In genomic region chr6:169473663-169474062, GRCh38 we compare ENCODE assay signal across 19 cellular contexts.
DNase-seq lines count a peak whose midpoint lies in the region; ATAC-seq, FAIRE-seq and TF ChIP-seq lines count a peak whose summit lies in the region.
"Had no signal": no experiment of that assay in that cellular context is flagged by ENCODE, and none has a peak within 500 bp of the region (broad histone marks: within the 10 kb centered on the region; RNA-seq: fewer than 3 reads in every experiment).

No MANE protein-coding gene starts in this region.

- no peaks in the 10 kb centered on the region for H3K27me3 Mint-ChIP-seq in osteocyte (ENCODE audit: unreplicated experiment)
- H3K27me3 Mint-ChIP-seq: naive thymus-derived CD8-positive, alpha-beta T cell had no signal

- RAD21 ChIA-PET in GM12878 (lab: Charles Lee; ENCODE audit: unreplicated experiment), result no interaction called here

- peak; percentile 61 for FAIRE-seq in GM12878 (lab: Jason Lieb, UNC)
- FAIRE-seq: colon, GM12892, H1 had no signal

- peaks cover 34% of the 10 kb centered on the region for H3K9me3 Mint-ChIP-seq in osteocyte (ENCODE audit: unreplicated experiment)

- no peaks in the 10 kb centered on the region for H3K27me3 ChIP-seq in GM12878 (replicated peaks in 1 of 2; ENCODE audit: control insufficient read depth in 2 of 2, insufficient read depth in 2 of 2, low read length in 1 of 2)
- H3K27me3 ChIP-seq: esophagus squamous epithelium had no signal

- H3K27ac Mint-ChIP-seq in osteocyte (ENCODE audit: unreplicated experiment), result no peak overlapping the region
- H3K27ac Mint-ChIP-seq: naive thymus-derived CD8-positive, alpha-beta T cell; stimulated activated effector memory CD8-positive, alpha-beta T cell treated with anti-CD3 and anti-CD28 coated beads, Interleukin-12 subunit alpha, Interleukin-12 subunit beta, amount 100 ng/mL, for 72 hours had no signal

- no peaks in the 10 kb centered on the region for H3K4me1 Mint-ChIP-seq in osteocyte (ENCODE audit: unreplicated experiment)
- H3K4me1 Mint-ChIP-seq: naive thymus-derived CD8-positive, alpha-beta T cell; stimulated activated effector memory CD8-positive, alpha-beta T cell treated with anti-CD3 and anti-CD28 coated beads, Interleukin-12 subunit alpha, Interleukin-12 subunit beta, amount 100 ng/mL, for 72 hours had no signal

- ATAC-seq in GM18873 (IDR thresholded peaks at IDR 0.05; ENCODE audit: low FRiP score, unreplicated experiment) (peak; percentile 55), GM21390 (IDR thresholded peaks at IDR 0.05; ENCODE audit: unreplicated experiment) (peak; percentile 87), HG03045 (IDR thresholded peaks at IDR 0.05; ENCODE audit: unreplicated experiment) (peak; percentile 53), GM12878 (no peak)
- ATAC-seq: naive thymus-derived CD8-positive, alpha-beta T cell; stimulated activated effector memory CD8-positive, alpha-beta T cell treated with anti-CD3 and anti-CD28 coated beads, Interleukin-12 subunit alpha, Interleukin-12 subunit beta, amount 100 ng/mL, for 72 hours had no signal

- H3K27ac ChIP-seq in GM12878 (ENCODE audit: control insufficient read depth, insufficient read depth), result no peak overlapping the region
- H3K27ac ChIP-seq: esophagus squamous epithelium had no signal

- TF ChIP-seq POLR2A in GM12878 (IDR thresholded peaks at IDR 0.05; ENCODE audit: low read depth, low read length), result no peak

- H2AFZ ChIP-seq in GM12878 (ENCODE audit: control insufficient read depth, low read depth, low read length), result no peak overlapping the region

- no peak overlapping the region for H3K4me2 ChIP-seq in GM12878 (ENCODE audit: control insufficient read depth, insufficient read depth)

- BruUV-seq in GM12878 (replicated peaks; lab: Mats Ljungman, UMichigan), result no TSS peak

- TF ChIP-seq RAD21 in GM12878 (IDR thresholded peaks at IDR 0.05; ENCODE audit: insufficient read depth, low read depth, low read length), result no peak

- SMC1A ChIA-PET in GM12878 (lab: Charles Lee; ENCODE audit: uncharacterized antibody, unreplicated experiment), result no interaction called here

- DNase-seq in GM12878 (ENCODE audit: low read depth, low spot score), result no peak
- DNase-seq in osteocyte (ENCODE audit: extremely low spot score, unreplicated experiment), result no peak
- no peak for DNase-seq in SIG-M5 (lab: John Stamatoyannopoulos, UW)
- no peak for DNase-seq in NCI-H345 treated with DMSO at 0.1 percent for 48 hours (lab: John Stamatoyannopoulos, UW; ENCODE audit: unreplicated experiment)
- no peak for DNase-seq in ACHN
- DNase-seq: activated CD4-positive, alpha-beta T cell treated with anti-CD3 and anti-CD28 coated beads, Interleukin-2, amount 50 U/mL, for 1 hour; amniotic stem cell; esophagus squamous epithelium; naive thymus-derived CD8-positive, alpha-beta T cell; NCI-H1694 treated with DMSO at 0.1 percent for 48 hours; NCI-H69; stimulated activated CD4-positive, alpha-beta T cell treated with anti-CD3 and anti-CD28 coated beads, Interleukin-2, amount 100 ng/mL, for 48 hours had no signal

- no peaks in the 10 kb centered on the region for H4K20me1 ChIP-seq in GM12878 (ENCODE audit: control insufficient read depth, insufficient read depth)

- no peaks in the 10 kb centered on the region for H3K36me3 ChIP-seq in GM12878 (ENCODE audit: control insufficient read depth in 2 of 2, insufficient read depth in 2 of 2, low read length in 1 of 2)
- H3K36me3 ChIP-seq: esophagus squamous epithelium had no signal

- H3K79me2 ChIP-seq in GM12878 (ENCODE audit: control insufficient read depth, insufficient read depth, low read length), result no peaks in the 10 kb centered on the region

- POLR2A ChIA-PET in GM12878 (lab: Charles Lee), result no interaction called here

- intact Hi-C loops in GM12878 (cut with micrococcal nuclease; ENCODE audit: unreplicated experiment), result no loop called here

- no peak overlapping the region for H3K4me3 ChIP-seq in GM12878
- H3K4me3 ChIP-seq: esophagus squamous epithelium had no signal

- no peaks in the 10 kb centered on the region for H3K9me3 ChIP-seq in GM12878 (replicated peaks; ENCODE audit: control insufficient read depth, insufficient read depth, low read length)

- CTCF ChIA-PET in GM12878 (lab: Yijun Ruan, JAX), result interaction anchor here (0.6 to 1.1 kb wide), 2 partner anchors 384 to 506 kb away, joined by 3 to 4 read pairs; no protein-coding TSS in a partner anchor

- in situ Hi-C loops in GM12878 (cut with MboI), result no loop called here
- in situ Hi-C loops in ACHN (cut with HindIII; ENCODE audit: low pct_ligation_motif_present, low pct_unique_long_range_greater_than_20kb, low sequenced_read_pairs), result no loop called here

- H3K4me1 ChIP-seq in GM12878 (ENCODE audit: control insufficient read depth, insufficient read depth, low read length), result no peaks in the 10 kb centered on the region
- H3K4me1 ChIP-seq: esophagus squamous epithelium had no signal

- 0% methylated on average over 1 of the region's 1 CpG for WGBS in GM12878 (ENCODE audit: insufficient coverage, insufficient replicate concordance, low lambda C conversion rate, missing lambda C conversion rate)

- no peak for TF ChIP-seq CTCF in GM12878 (IDR thresholded peaks at IDR 0.05 in 2 of 3, conservative IDR thresholded peaks at IDR 0.05 in 1 of 3; ENCODE audit: control insufficient read depth in 2 of 3, extremely low read depth in 1 of 3, insufficient read depth in 1 of 3, low read depth in 3 of 3, low read length in 3 of 3)
- TF ChIP-seq CTCF in osteocyte (IDR thresholded peaks at IDR 0.05), result no peak

- TF ChIP-seq EP300 in GM12878 (IDR thresholded peaks at IDR 0.05; ENCODE audit: borderline replicate concordance in 1 of 2, control insufficient read depth in 1 of 2, low read depth in 2 of 2, low read length in 2 of 2), result no peak

- H3K36me3 Mint-ChIP-seq in osteocyte (ENCODE audit: unreplicated experiment), result peaks cover 5% of the 10 kb centered on the region
- H3K36me3 Mint-ChIP-seq: stimulated activated effector memory CD8-positive, alpha-beta T cell treated with anti-CD3 and anti-CD28 coated beads, Interleukin-12 subunit alpha, Interleukin-12 subunit beta, amount 100 ng/mL, for 72 hours had no signal

- no peak overlapping the region for H3K4me3 Mint-ChIP-seq in osteocyte (ENCODE audit: unreplicated experiment)
- H3K4me3 Mint-ChIP-seq: naive thymus-derived CD8-positive, alpha-beta T cell; stimulated activated effector memory CD8-positive, alpha-beta T cell treated with anti-CD3 and anti-CD28 coated beads, Interleukin-12 subunit alpha, Interleukin-12 subunit beta, amount 100 ng/mL, for 72 hours had no signal

- no peak overlapping the region for H3K9ac ChIP-seq in GM12878 (ENCODE audit: control insufficient read depth, insufficient read depth, low read length)

TF ChIP-seq in GM12878, 131 proteins besides CTCF, POLR2A, EP300 and RAD21 (continues in another document):
- TF ChIP-seq DPF2 (IDR thresholded peaks at IDR 0.05), result no peak
- no peak for TF ChIP-seq RELA (IDR thresholded peaks at IDR 0.05; ENCODE audit: borderline replicate concordance, partially characterized antibody)
- no peak for TF ChIP-seq CUX1 (IDR thresholded peaks at IDR 0.05; ENCODE audit: insufficient replicate concordance, low read depth, low read length)
